Comparison of ENCODE assay signal across 14 cellular contexts in the genomic region with DNA sequence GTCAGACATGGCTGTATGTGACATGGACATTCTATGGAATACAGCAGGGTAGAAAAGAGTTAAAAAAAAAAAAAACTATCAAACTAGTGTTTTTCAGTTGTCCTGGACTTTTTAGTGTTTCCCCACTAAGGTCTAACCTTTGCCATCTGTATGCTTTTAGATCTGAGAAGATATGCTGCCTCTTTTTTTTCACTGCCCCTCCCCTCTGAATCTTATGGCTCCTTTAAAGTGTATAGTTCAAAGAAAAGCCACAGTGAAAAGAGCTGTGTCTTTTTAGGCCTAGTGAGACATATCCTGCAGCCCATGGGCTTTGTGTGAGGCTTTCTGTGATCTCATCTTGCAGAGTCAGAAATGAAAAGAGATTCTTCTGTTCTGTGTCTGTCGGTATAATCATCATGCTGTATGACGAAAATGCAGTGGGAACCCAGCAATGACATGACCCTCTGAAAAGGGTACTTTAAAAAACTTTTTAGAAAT. TPM values are rescaled to one million over a fixed set of nuclear protein-coding genes. Genes with fewer than 3 reads are reported as not detected.
DNase-seq lines count a peak whose midpoint lies in the region; ATAC-seq, FAIRE-seq and TF ChIP-seq lines count a peak whose summit lies in the region.
"Had no signal": no experiment of that assay in that cellular context is flagged by ENCODE, and none has a peak within 500 bp of the region (broad histone marks: within the 10 kb centered on the region; RNA-seq: fewer than 3 reads in every experiment).

No MANE protein-coding gene starts in this region.

- no peaks in the 10 kb centered on the region for H3K36me3 Mint-ChIP-seq in activated T-helper 1 cell treated with anti-CD3 and anti-CD28 coated beads, Interleukin-12 subunit alpha, Interleukin-12 subunit beta, Interleukin-2, Interleukin-4 antibody, amounts not matched to agents 30 ng/mL and 10 ng/mL and 1 ng/mL, durations not matched to agents 14 hours and 24 hours and 36 hours (ENCODE audit: low read depth)

- TF ChIP-seq CTCF in dorsolateral prefrontal cortex (IDR thresholded peaks at IDR 0.05 in 54 of 56, conservative IDR thresholded peaks at IDR 0.05 in 2 of 56; ENCODE audit: low read depth in 1 of 56, partially characterized antibody in 56 of 56) (no peak), omental fat pad (IDR thresholded peaks at IDR 0.05) (no peak), pancreas (IDR thresholded peaks at IDR 0.05) (no peak)

- H3K9me3 ChIP-seq in pancreas: no peaks in the 10 kb centered on the region
- H3K9me3 ChIP-seq: HAP-1 had no signal

- H3K4me3 ChIP-seq in dorsolateral prefrontal cortex (no peak overlapping the region), pancreas (no peak overlapping the region)
- H3K4me3 ChIP-seq: HAP-1 had no signal

- FAIRE-seq in pancreas (lab: Jason Lieb, UNC): no peak
- FAIRE-seq: GM19239 had no signal

- intact Hi-C loops in activated T-helper 1 cell treated with anti-CD3 and anti-CD28 coated beads, Interleukin-12 subunit alpha, Interleukin-12 subunit beta, Interleukin-2, Interleukin-4 antibody, amounts not matched to agents 30 ng/mL and 10 ng/mL and 1 ng/mL, durations not matched to agents 14 hours and 24 hours and 36 hours (cut with micrococcal nuclease): no loop called here
- intact Hi-C loops in dorsolateral prefrontal cortex (cut with DNase I): no loop called here
- intact Hi-C loops in pancreas (cut with DNase I): no loop called here

- no peaks in the 10 kb centered on the region for H3K9me3 Mint-ChIP-seq in activated T-helper 1 cell treated with anti-CD3 and anti-CD28 coated beads, Interleukin-12 subunit alpha, Interleukin-12 subunit beta, Interleukin-2, Interleukin-4 antibody, amounts not matched to agents 30 ng/mL and 10 ng/mL and 1 ng/mL, durations not matched to agents 14 hours and 24 hours and 36 hours

- peak; percentile 14 for DNase-seq in stimulated activated CD4-positive, alpha-beta T cell treated with anti-CD3 and anti-CD28 coated beads, Interleukin-15, amount 100 ng/mL, for 24 hours
- DNase-seq in stimulated activated CD4-positive, alpha-beta T cell treated with anti-CD3 and anti-CD28 coated beads, Interleukin-2, amount 100 ng/mL, for 48 hours: no peak
- peak; percentile 2 for DNase-seq in activated T-helper 1 cell treated with anti-CD3 and anti-CD28 coated beads, Interleukin-12 subunit alpha, Interleukin-12 subunit beta, Interleukin-2, Interleukin-4 antibody, amounts not matched to agents 30 ng/mL and 10 ng/mL and 1 ng/mL, durations not matched to agents 14 hours and 24 hours and 36 hours (ENCODE audit: low spot score)
- peak; percentile 29 for DNase-seq in glomerular visceral epithelial cell (ENCODE audit: extremely low spot score)
- DNase-seq in stimulated activated naive CD8-positive, alpha-beta T cell treated with anti-CD3 and anti-CD28 coated beads, Interleukin-15, Interleukin-2, amounts not matched to agents 100 U/mL and 50 U/mL, for 24 hours: no peak
- DNase-seq in dorsolateral prefrontal cortex: no peak
- no peak for DNase-seq in omental fat pad (ENCODE audit: low spot score)
- no peak for DNase-seq in pancreas
- DNase-seq: glutamatergic neuron, midbrain, NCI-H2227 treated with DMSO at 0.1 percent for 48 hours, SIG-M5 had no signal

- no peak overlapping the region for H3K27ac ChIP-seq in dorsolateral prefrontal cortex
- no peak overlapping the region for H3K27ac ChIP-seq in pancreas

- peaks cover 0 to 5% (median 0%) of the 10 kb centered on the region in 45 donors for H3K27me3 ChIP-seq in dorsolateral prefrontal cortex
- no peaks in the 10 kb centered on the region for H3K27me3 ChIP-seq in pancreas

- H3K4me1 Mint-ChIP-seq in activated T-helper 1 cell treated with anti-CD3 and anti-CD28 coated beads, Interleukin-12 subunit alpha, Interleukin-12 subunit beta, Interleukin-2, Interleukin-4 antibody, amounts not matched to agents 30 ng/mL and 10 ng/mL and 1 ng/mL, durations not matched to agents 14 hours and 24 hours and 36 hours (ENCODE audit: low read depth): no peaks in the 10 kb centered on the region

- peaks cover 3% of the 10 kb centered on the region for H3K27me3 Mint-ChIP-seq in activated T-helper 1 cell treated with anti-CD3 and anti-CD28 coated beads, Interleukin-12 subunit alpha, Interleukin-12 subunit beta, Interleukin-2, Interleukin-4 antibody, amounts not matched to agents 30 ng/mL and 10 ng/mL and 1 ng/mL, durations not matched to agents 14 hours and 24 hours and 36 hours (ENCODE audit: insufficient read depth)

- H3K27ac Mint-ChIP-seq in activated T-helper 1 cell treated with anti-CD3 and anti-CD28 coated beads, Interleukin-12 subunit alpha, Interleukin-12 subunit beta, Interleukin-2, Interleukin-4 antibody, amounts not matched to agents 30 ng/mL and 10 ng/mL and 1 ng/mL, durations not matched to agents 14 hours and 24 hours and 36 hours: no peak overlapping the region

- no peak overlapping the region for H3K4me3 Mint-ChIP-seq in activated T-helper 1 cell treated with anti-CD3 and anti-CD28 coated beads, Interleukin-12 subunit alpha, Interleukin-12 subunit beta, Interleukin-2, Interleukin-4 antibody, amounts not matched to agents 30 ng/mL and 10 ng/mL and 1 ng/mL, durations not matched to agents 14 hours and 24 hours and 36 hours

- H3K4me1 ChIP-seq in pancreas: no peaks in the 10 kb centered on the region

- H3K36me3 ChIP-seq in pancreas: no peaks in the 10 kb centered on the region
- H3K36me3 ChIP-seq: HAP-1 had no signal

- peak; percentile 95 for ATAC-seq in stimulated activated naive CD8-positive, alpha-beta T cell treated with anti-CD3 and anti-CD28 coated beads, Interleukin-15, Interleukin-2, amounts not matched to agents 100 U/mL and 50 U/mL, for 24 hours
- ATAC-seq in omental fat pad (ENCODE audit: low FRiP score) (no peak), pancreas (no peak)

- 69 to 70% methylated on average over 2 of the region's 2 CpGs for WGBS in pancreas, 2 donors

RNA-seq across cellular contexts. Expression of a gene that starts 29.3 kb away (rescaled TPM):
- total RNA-seq in activated T-helper 1 cell treated with anti-CD3 and anti-CD28 coated beads, Interleukin-12 subunit alpha, Interleukin-12 subunit beta, Interleukin-2, Interleukin-4 antibody, amounts not matched to agents 30 ng/mL and 10 ng/mL and 1 ng/mL, durations not matched to agents 14 hours and 24 hours and 36 hours: not detected in 2 replicates
- total RNA-seq in dorsolateral prefrontal cortex (10 to 100 TPM in 2 of 120 experiments, 1 to 10 TPM in 117, under 1 TPM in 1; 0.72 to 11.3 (median 3.1) TPM), omental fat pad (10 to 100 TPM; 28.5 to 68.6 (median 42.7) TPM), pancreas (10 to 100 TPM in 1 of 6 donors, 1 to 10 TPM in 5; 2.2 to 10.7 (median 5.4) TPM)
- polyA plus RNA-seq in pancreas: 1 to 10 TPM; 1.6 to 3.3 TPM

Comparison
In these comparisons a context has a peak if more than half of its experiments do, and no peak if none do; other contexts are left out.
1. DNase-seq: peak in stimulated activated CD4-positive, alpha-beta T cell treated with anti-CD3 and anti-CD28 coated beads, Interleukin-15, amount 100 ng/mL, for 24 hours (single experiment), activated T-helper 1 cell treated with anti-CD3 and anti-CD28 coated beads, Interleukin-12 subunit alpha, Interleukin-12 subunit beta, Interleukin-2, Interleukin-4 antibody, amounts not matched to agents 30 ng/mL and 10 ng/mL and 1 ng/mL, durations not matched to agents 14 hours and 24 hours and 36 hours (single experiment) and glomerular visceral epithelial cell (single experiment); none in stimulated activated CD4-positive, alpha-beta T cell treated with anti-CD3 and anti-CD28 coated beads, Interleukin-2, amount 100 ng/mL, for 48 hours (0 of 2), stimulated activated naive CD8-positive, alpha-beta T cell treated with anti-CD3 and anti-CD28 coated beads, Interleukin-15, Interleukin-2, amounts not matched to agents 100 U/mL and 50 U/mL, for 24 hours (single experiment), dorsolateral prefrontal cortex (0 of 10), omental fat pad (single experiment) and pancreas (0 of 6).